Comparison of ENCODE assay signal across 28 cellular contexts in genomic region chr1:200901350-200901749, GRCh38. TPM values are rescaled to one million over a fixed set of nuclear protein-coding genes. Genes with fewer than 3 reads are reported as not detected.
"Had no signal": no experiment of that assay in that cellular context is flagged by ENCODE, and none has a peak within 500 bp of the region (broad histone marks: within the 10 kb centered on the region; RNA-seq: fewer than 3 reads in every experiment).

No MANE protein-coding gene starts in this region.

- DNase-seq: activated CD4-positive, alpha-beta memory T cell treated with anti-CD3 and anti-CD28 coated beads for 36 hours; activated CD4-positive, alpha-beta T cell treated with anti-CD3 and anti-CD28 coated beads for 48 hours; activated CD8-positive, alpha-beta memory T cell treated with anti-CD3 and anti-CD28 coated beads, Interleukin-2, amount 50 U/mL, for 48 hours; activated T-cell treated with anti-CD3 and anti-CD28 coated beads, Interleukin-2, amount 50 U/mL, for 24 hours; body of pancreas; dorsolateral prefrontal cortex; heart left ventricle; hypothalamus; immature natural killer cell; left colon; natural killer cell; right cardiac atrium; stimulated activated CD4-positive, alpha-beta T cell treated with anti-CD3 and anti-CD28 coated beads, Interleukin-12 subunit alpha, Interleukin-12 subunit beta, amount 100 ng/mL, for 4 hours; stimulated activated CD4-positive, alpha-beta T cell treated with anti-CD3 and anti-CD28 coated beads, Interleukin-4, amount 100 ng/mL, for 1 hour; uterus had no signal

- FAIRE-seq: kidney had no signal

- H3K4me3 Mint-ChIP-seq: activated CD4-positive, alpha-beta memory T cell treated with anti-CD3 and anti-CD28 coated beads for 36 hours; activated naive CD4-positive, alpha-beta T cell treated with anti-CD3 and anti-CD28 coated beads, Interleukin-2, amount 50 U/mL, for 24 hours; activated T-cell treated with anti-CD3 and anti-CD28 coated beads, Interleukin-2, amount 50 U/mL, for 24 hours; immature natural killer cell; memory B cell; natural killer cell; stimulated activated naive CD8-positive, alpha-beta T cell treated with anti-CD3 and anti-CD28 coated beads, Interleukin-15, Interleukin-2, amounts not matched to agents 100 ng/mL and 50 ng/mL, for 24 hours; type B pancreatic cell had no signal

- H3K27me3 ChIP-seq: body of pancreas, dorsolateral prefrontal cortex, esophagus muscularis mucosa, foreskin keratinocyte, uterus had no signal

- H3K36me3 Mint-ChIP-seq: activated CD4-positive, alpha-beta memory T cell treated with anti-CD3 and anti-CD28 coated beads for 36 hours; activated naive CD4-positive, alpha-beta T cell treated with anti-CD3 and anti-CD28 coated beads, Interleukin-2, amount 50 U/mL, for 24 hours; memory B cell; natural killer cell had no signal

- H3K9me3 ChIP-seq: body of pancreas, esophagus muscularis mucosa, heart left ventricle, uterus had no signal

- H3K4me1 ChIP-seq: esophagus muscularis mucosa, uterus had no signal

- H3K4me3 ChIP-seq: body of pancreas, coronary artery, dorsolateral prefrontal cortex, esophagus muscularis mucosa, heart left ventricle, uterus had no signal

- H3K27ac ChIP-seq: body of pancreas, coronary artery, dorsolateral prefrontal cortex, esophagus muscularis mucosa, foreskin keratinocyte, heart left ventricle, uterus had no signal

- H3K36me3 ChIP-seq: esophagus muscularis mucosa, heart left ventricle, uterus had no signal

- ATAC-seq: body of pancreas, natural killer cell, right cardiac atrium had no signal

- H3K27me3 Mint-ChIP-seq: activated naive CD4-positive, alpha-beta T cell treated with anti-CD3 and anti-CD28 coated beads, Interleukin-2, amount 50 U/mL, for 24 hours; type B pancreatic cell had no signal

- H3K27ac Mint-ChIP-seq: activated CD4-positive, alpha-beta memory T cell treated with anti-CD3 and anti-CD28 coated beads for 36 hours; activated naive CD4-positive, alpha-beta T cell treated with anti-CD3 and anti-CD28 coated beads, Interleukin-2, amount 50 U/mL, for 24 hours; activated T-cell treated with anti-CD3 and anti-CD28 coated beads, Interleukin-2, amount 50 U/mL, for 24 hours; immature natural killer cell; memory B cell; natural killer cell; stimulated activated naive CD8-positive, alpha-beta T cell treated with anti-CD3 and anti-CD28 coated beads, Interleukin-15, Interleukin-2, amounts not matched to agents 100 ng/mL and 50 ng/mL, for 24 hours; type B pancreatic cell had no signal

- H3K9me3 Mint-ChIP-seq: activated CD4-positive, alpha-beta memory T cell treated with anti-CD3 and anti-CD28 coated beads for 36 hours; activated naive CD4-positive, alpha-beta T cell treated with anti-CD3 and anti-CD28 coated beads, Interleukin-2, amount 50 U/mL, for 24 hours; activated T-cell treated with anti-CD3 and anti-CD28 coated beads, Interleukin-2, amount 50 U/mL, for 24 hours; immature natural killer cell; memory B cell; natural killer cell; stimulated activated naive CD8-positive, alpha-beta T cell treated with anti-CD3 and anti-CD28 coated beads, Interleukin-15, Interleukin-2, amounts not matched to agents 100 ng/mL and 50 ng/mL, for 24 hours; type B pancreatic cell had no signal

RNA-seq across cellular contexts. Expression of gene INAVA, which starts 6.7 kb away (rescaled TPM):
- total RNA-seq: activated CD4-positive, alpha-beta memory T cell treated with anti-CD3 and anti-CD28 coated beads for 36 hours; right cardiac atrium; subcutaneous adipose tissue; T-helper 1 cell treated with Interleukin-12 subunit alpha and Interleukin-12 subunit beta and Interleukin-4 antibody, amounts not matched to agents 30 ng/mL and 1 ng/mL, for 36 hours had no signal
- polyA plus RNA-seq: right cardiac atrium had no signal

RNA-seq across cellular contexts. Expression of gene GPR25, which starts 28.6 kb away (rescaled TPM):
- total RNA-seq: activated CD4-positive, alpha-beta memory T cell treated with anti-CD3 and anti-CD28 coated beads for 36 hours; aorta; esophagus muscularis mucosa; foreskin keratinocyte; heart left ventricle; lower leg skin; omental fat pad; right cardiac atrium; subcutaneous adipose tissue; T-helper 1 cell treated with Interleukin-12 subunit alpha and Interleukin-12 subunit beta and Interleukin-4 antibody, amounts not matched to agents 30 ng/mL and 1 ng/mL, for 36 hours had no signal
- polyA plus RNA-seq: aorta, foreskin keratinocyte, heart left ventricle, right cardiac atrium had no signal
